Comparison of ENCODE assay signal across 11 cellular contexts in the genomic region with DNA sequence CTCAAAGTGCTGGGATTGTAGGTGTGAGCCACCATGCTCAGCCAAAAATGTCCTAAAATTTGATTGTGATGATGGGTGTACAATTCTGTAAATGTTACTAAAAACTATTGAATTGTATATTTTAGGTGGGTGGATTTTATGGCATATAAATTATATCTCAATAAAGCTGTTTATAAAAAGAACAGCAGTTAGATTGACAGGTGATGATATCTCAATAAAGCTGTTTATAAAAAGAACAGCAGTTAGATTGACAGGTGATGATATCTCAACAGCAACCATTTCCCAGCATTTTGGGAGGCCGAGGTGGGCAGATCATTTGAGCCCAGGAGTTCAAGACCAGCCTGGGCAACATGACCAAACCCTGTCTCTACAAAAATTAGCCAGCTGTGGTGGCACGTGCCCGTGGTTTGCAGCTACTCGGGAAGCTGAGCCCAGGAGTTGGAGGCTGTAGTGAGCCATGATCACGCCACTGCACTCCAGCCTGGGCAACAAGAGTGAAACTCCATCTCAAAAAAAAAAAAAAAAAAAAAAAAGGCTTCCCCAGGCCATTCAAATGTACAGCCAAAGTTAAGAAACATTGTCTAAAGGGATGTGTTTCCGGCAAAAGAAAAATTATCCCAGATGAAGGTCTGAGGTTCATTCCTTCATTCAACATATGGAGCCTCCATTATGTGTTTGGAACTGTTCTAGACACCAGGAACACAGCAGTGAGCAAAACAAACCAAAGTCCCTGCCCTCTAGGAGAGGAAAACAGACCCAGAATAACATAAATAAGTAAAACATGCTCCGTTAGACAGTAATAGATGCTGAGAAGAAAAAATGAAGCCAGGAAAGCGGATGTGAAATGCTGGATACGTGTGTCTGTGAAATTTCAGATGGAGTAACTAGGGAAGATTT. TPM values are rescaled to one million over a fixed set of nuclear protein-coding genes. Genes with fewer than 3 reads are reported as not detected.
DNase-seq lines count a peak whose midpoint lies in the region; ATAC-seq and TF ChIP-seq lines count a peak whose summit lies in the region.
"Had no signal": no experiment of that assay in that cellular context is flagged by ENCODE, and none has a peak within 500 bp of the region (broad histone marks: within the 10 kb centered on the region; RNA-seq: fewer than 3 reads in every experiment).

No MANE protein-coding gene starts in this region.

- POLR2A ChIA-PET in activated naive CD8-positive, alpha-beta T cell treated with anti-CD3 and anti-CD28 coated beads, Interleukin-2, amount 10 ng/mL, durations not matched to agents 7 days and 5 days (lab: Charles Lee) = interaction anchor here (0.7 to 2.8 kb wide), 9 partner anchors 20 to 81 kb away, joined by 4 to 32 read pairs (median 8); a partner anchor contains a TSS

- peaks cover 5% of the 10 kb centered on the region for H3K9me3 Mint-ChIP-seq in activated naive CD8-positive, alpha-beta T cell treated with anti-CD3 and anti-CD28 coated beads, Interleukin-2, amount 10 ng/mL, durations not matched to agents 7 days and 5 days
- no peaks in the 10 kb centered on the region for H3K9me3 Mint-ChIP-seq in memory B cell

- peak overlapping the region; percentile 95 for H3K27ac Mint-ChIP-seq in activated naive CD8-positive, alpha-beta T cell treated with anti-CD3 and anti-CD28 coated beads, Interleukin-2, amount 10 ng/mL, durations not matched to agents 7 days and 5 days
- H3K27ac Mint-ChIP-seq in memory B cell = peak overlapping the region; percentile 88

- 86 to 94% (median 91%) methylated on average over 9 of the region's 9 CpGs for WGBS in heart left ventricle, 4 donors

- no peak for TF ChIP-seq POLR2A in heart left ventricle (IDR thresholded peaks at IDR 0.05)

- TF ChIP-seq CTCF in left ventricle myocardium inferior (IDR thresholded peaks at IDR 0.05; ENCODE audit: borderline replicate concordance) (no peak), heart left ventricle (IDR thresholded peaks at IDR 0.05) (no peak)

- DNase-seq in left ventricle myocardium inferior = no peak
- no peak for DNase-seq in heart left ventricle
- no peak for DNase-seq in activated naive CD8-positive, alpha-beta T cell treated with anti-CD3 and anti-CD28 coated beads, Interleukin-2, amount 10 ng/mL, durations not matched to agents 7 days and 5 days
- no peak for DNase-seq in memory B cell (ENCODE audit: low spot score in 2 of 2)
- no peak for DNase-seq in MG63
- DNase-seq: activated gamma-delta T cell, COR-L47 had no signal

- H3K9me3 ChIP-seq in left ventricle myocardium inferior (replicated peaks) = no peaks in the 10 kb centered on the region
- peaks cover 0 to 4% (median 0%) of the 10 kb centered on the region in 12 donors for H3K9me3 ChIP-seq in heart left ventricle
- no peaks in the 10 kb centered on the region for H3K9me3 ChIP-seq in MG63
- H3K9me3 ChIP-seq: neutrophil had no signal

- peak overlapping the region; percentile 92 for H3K4me3 Mint-ChIP-seq in activated naive CD8-positive, alpha-beta T cell treated with anti-CD3 and anti-CD28 coated beads, Interleukin-2, amount 10 ng/mL, durations not matched to agents 7 days and 5 days
- peak overlapping the region; percentile 95 for H3K4me3 Mint-ChIP-seq in memory B cell

- ATAC-seq in heart left ventricle (no peak), memory B cell (ENCODE audit: low read depth) (no peak), GM18517 (IDR thresholded peaks at IDR 0.05; ENCODE audit: unreplicated experiment) (no peak), GM18861 (IDR thresholded peaks at IDR 0.05; ENCODE audit: unreplicated experiment) (no peak), HG03159 (IDR thresholded peaks at IDR 0.05; ENCODE audit: unreplicated experiment) (no peak)
- ATAC-seq in activated naive CD8-positive, alpha-beta T cell treated with anti-CD3 and anti-CD28 coated beads, Interleukin-2, amount 10 ng/mL, durations not matched to agents 7 days and 5 days (ENCODE audit: low read depth) = no peak

- no peaks in the 10 kb centered on the region for H3K27me3 ChIP-seq in left ventricle myocardium inferior (ENCODE audit: low read depth)
- no peaks in the 10 kb centered on the region for H3K27me3 ChIP-seq in heart left ventricle
- H3K27me3 ChIP-seq in MG63 = no peaks in the 10 kb centered on the region
- H3K27me3 ChIP-seq: neutrophil had no signal

- H3K36me3 ChIP-seq in left ventricle myocardium inferior (peaks cover 14% of the 10 kb centered on the region), heart left ventricle (peaks cover 0 to 18% (median 15%) of the 10 kb centered on the region in 9 donors), MG63 (peaks cover 17% of the 10 kb centered on the region)

- no peak overlapping the region for H3K4me3 ChIP-seq in left ventricle myocardium inferior
- peak overlapping the region in 4 of 12 donors; percentile 95 to 100 (median 98) for H3K4me3 ChIP-seq in heart left ventricle
- no peak overlapping the region for H3K4me3 ChIP-seq in MG63

- no peaks in the 10 kb centered on the region for H3K27me3 Mint-ChIP-seq in activated naive CD8-positive, alpha-beta T cell treated with anti-CD3 and anti-CD28 coated beads, Interleukin-2, amount 10 ng/mL, durations not matched to agents 7 days and 5 days
- no peaks in the 10 kb centered on the region for H3K27me3 Mint-ChIP-seq in memory B cell

- peak overlapping the region; percentile 96 for H3K27ac ChIP-seq in left ventricle myocardium inferior (replicated peaks)
- H3K27ac ChIP-seq in heart left ventricle = peak overlapping the region in 2 of 12 donors; percentile 92 to 96

- H3K4me1 Mint-ChIP-seq in activated naive CD8-positive, alpha-beta T cell treated with anti-CD3 and anti-CD28 coated beads, Interleukin-2, amount 10 ng/mL, durations not matched to agents 7 days and 5 days = peaks cover 35% of the 10 kb centered on the region
- H3K4me1 Mint-ChIP-seq in memory B cell = peaks cover 40% of the 10 kb centered on the region

- peaks cover 34% of the 10 kb centered on the region for H3K4me1 ChIP-seq in left ventricle myocardium inferior
- peaks cover 4 to 29% (median 19%) of the 10 kb centered on the region in 12 donors for H3K4me1 ChIP-seq in heart left ventricle

- intact Hi-C loops in left ventricle myocardium inferior (cut with micrococcal nuclease) (no loop called here), heart left ventricle (cut with DNase I) (loop anchor here in 7 of 10 donors (2.0 to 10.0 kb wide), 10 partner anchors 44 to 136 kb away; a partner anchor contains a TSS)

- H3K36me3 Mint-ChIP-seq in activated naive CD8-positive, alpha-beta T cell treated with anti-CD3 and anti-CD28 coated beads, Interleukin-2, amount 10 ng/mL, durations not matched to agents 7 days and 5 days = peaks cover 23% of the 10 kb centered on the region
- H3K36me3 Mint-ChIP-seq in memory B cell = peaks cover 4% of the 10 kb centered on the region

RNA-seq across cellular contexts. Expression of a gene that starts 1.7 kb away (rescaled TPM):
- total RNA-seq in left ventricle myocardium inferior = 49.7 TPM
- total RNA-seq in heart left ventricle = 10 to 100 TPM; 37.0 to 77.7 (median 47.1) TPM
- 10 to 100 TPM; 50.6 to 60.9 TPM for polyA plus RNA-seq in heart left ventricle
- total RNA-seq in activated naive CD8-positive, alpha-beta T cell treated with anti-CD3 and anti-CD28 coated beads, Interleukin-2, amount 10 ng/mL, durations not matched to agents 7 days and 5 days = 100 to 1,000 TPM; 156 to 179 TPM
- 35.7 and 68.7 TPM in 2 replicates for total RNA-seq in MG63 (2014; rRNA removed; shearing (Covaris generic); ENCODE audit: low replicate concordance)

RNA-seq across cellular contexts. Expression of a gene that starts 25.9 kb away (rescaled TPM):
- 0.69 TPM for total RNA-seq in left ventricle myocardium inferior
- 1 to 10 TPM in 7 of 9 donors, under 1 TPM in 2; 0.47 to 4.9 (median 1.2) TPM for total RNA-seq in heart left ventricle
- 1 to 10 TPM in 1 of 2 donors, under 1 TPM in 1; 0.61 to 5.9 TPM for polyA plus RNA-seq in heart left ventricle
- 10 to 100 TPM; 24.2 to 26.1 TPM for total RNA-seq in activated naive CD8-positive, alpha-beta T cell treated with anti-CD3 and anti-CD28 coated beads, Interleukin-2, amount 10 ng/mL, durations not matched to agents 7 days and 5 days
- 15.0 and 33.3 TPM in 2 replicates for total RNA-seq in MG63 (2014; rRNA removed; shearing (Covaris generic); ENCODE audit: low replicate concordance)

RNA-seq across cellular contexts. Expression of a gene that starts 55.9 kb away (rescaled TPM):
- total RNA-seq in left ventricle myocardium inferior (23.0 TPM), heart left ventricle (10 to 100 TPM; 19.0 to 38.9 (median 26.3) TPM)
- 10 to 100 TPM in 1 of 2 donors, 1 to 10 TPM in 1; 9.3 to 25.5 TPM for polyA plus RNA-seq in heart left ventricle
- total RNA-seq in activated naive CD8-positive, alpha-beta T cell treated with anti-CD3 and anti-CD28 coated beads, Interleukin-2, amount 10 ng/mL, durations not matched to agents 7 days and 5 days = 10 to 100 TPM; 36.8 to 38.0 TPM
- total RNA-seq in MG63 (2014; rRNA removed; shearing (Covaris generic); ENCODE audit: low replicate concordance) = 10.2 and 11.6 TPM in 2 replicates

RNA-seq across cellular contexts. Expression of a gene that starts 59.5 kb away (rescaled TPM):
- total RNA-seq in left ventricle myocardium inferior (17.5 TPM), heart left ventricle (10 to 100 TPM; 13.8 to 49.5 (median 23.4) TPM)
- polyA plus RNA-seq in heart left ventricle = 10 to 100 TPM; 32.4 to 33.2 TPM
- 1 to 10 TPM; 3.6 to 3.7 TPM for total RNA-seq in activated naive CD8-positive, alpha-beta T cell treated with anti-CD3 and anti-CD28 coated beads, Interleukin-2, amount 10 ng/mL, durations not matched to agents 7 days and 5 days
- 1.8 and 24.3 TPM in 2 replicates for total RNA-seq in MG63 (2014; rRNA removed; shearing (Covaris generic); ENCODE audit: low replicate concordance)
